12 cellular contexts compared by ENCODE assay signal in the genomic region with DNA sequence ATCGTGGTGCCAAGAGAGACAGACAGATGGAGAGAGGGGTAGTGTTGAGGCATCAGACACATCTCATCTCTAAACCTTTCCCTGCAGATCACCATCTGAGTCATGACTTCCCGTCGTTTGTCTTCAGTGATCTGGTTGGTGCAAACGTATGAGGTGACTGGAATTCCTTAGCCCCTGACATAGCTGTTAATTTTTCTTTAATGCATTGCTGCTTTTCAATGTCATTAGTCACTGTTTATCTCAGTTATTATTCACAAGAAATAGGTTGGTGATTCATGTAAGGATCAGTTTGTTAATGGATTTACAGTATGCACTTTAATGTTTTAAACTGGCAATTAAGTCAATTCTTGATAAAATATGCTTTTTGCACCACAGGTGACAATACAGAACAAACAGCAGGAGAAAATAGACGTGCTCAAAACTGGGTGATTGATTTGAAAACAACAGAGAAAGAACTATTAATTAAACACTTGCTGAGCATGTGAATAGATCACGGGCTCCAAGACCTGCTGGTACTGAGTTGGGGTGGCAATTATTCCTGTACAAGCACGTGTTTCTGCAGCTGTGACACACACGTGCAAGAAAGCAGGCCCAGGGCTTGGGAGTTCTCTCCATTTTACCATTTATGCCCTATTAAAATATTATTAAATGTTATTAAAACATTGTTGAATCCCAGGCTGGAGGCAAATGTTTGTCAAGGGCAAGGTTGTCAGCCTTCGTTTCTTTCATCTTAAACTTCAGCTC. TPM values are rescaled to one million over a fixed set of nuclear protein-coding genes. Genes with fewer than 3 reads are reported as not detected.
DNase-seq lines count a peak whose midpoint lies in the region; ATAC-seq, FAIRE-seq and TF ChIP-seq lines count a peak whose summit lies in the region.
"Had no signal": no experiment of that assay in that cellular context is flagged by ENCODE, and none has a peak within 500 bp of the region (broad histone marks: within the 10 kb centered on the region; RNA-seq: fewer than 3 reads in every experiment).

No MANE protein-coding gene starts in this region.

- H3K4me3 ChIP-seq in Loucy (ENCODE audit: low read length, poor library complexity, severe bottlenecking) = no peak overlapping the region
- no peak overlapping the region for H3K4me3 ChIP-seq in pancreas
- H3K4me3 ChIP-seq: coronary artery, psoas muscle, upper lobe of right lung had no signal

- H3K9me2 ChIP-seq in Loucy (replicated peaks; ENCODE audit: low read depth, low read length) = no peaks in the 10 kb centered on the region

- DNase-seq in GM12892 (ENCODE audit: insufficient read length) (no peak), nephron progenitor cell (no peak), osteocyte (ENCODE audit: extremely low spot score, unreplicated experiment) (no peak), pancreas (no peak), SW 1271 (lab: John Stamatoyannopoulos, UW) (no peak)
- DNase-seq: GOT3, psoas muscle, SHP77, upper lobe of right lung had no signal

- H3K9me3 Mint-ChIP-seq in activated naive CD8-positive, alpha-beta T cell (ENCODE audit: low read depth) = no peaks in the 10 kb centered on the region
- H3K9me3 Mint-ChIP-seq in nephron progenitor cell = no peaks in the 10 kb centered on the region
- no peaks in the 10 kb centered on the region for H3K9me3 Mint-ChIP-seq in osteocyte (ENCODE audit: unreplicated experiment)

- H3K36me3 ChIP-seq in Loucy (ENCODE audit: insufficient read depth, low read length) (no peaks in the 10 kb centered on the region), pancreas (no peaks in the 10 kb centered on the region)
- H3K36me3 ChIP-seq: upper lobe of right lung had no signal

- H3K4me1 ChIP-seq in Loucy (ENCODE audit: insufficient read depth, low read length, poor library complexity, severe bottlenecking) (peaks cover 53% of the 10 kb centered on the region), pancreas (no peaks in the 10 kb centered on the region)
- H3K4me1 ChIP-seq: psoas muscle, upper lobe of right lung had no signal

- no peaks in the 10 kb centered on the region for H3K36me3 Mint-ChIP-seq in activated naive CD8-positive, alpha-beta T cell
- no peaks in the 10 kb centered on the region for H3K36me3 Mint-ChIP-seq in nephron progenitor cell (ENCODE audit: low read depth)
- H3K36me3 Mint-ChIP-seq in osteocyte (ENCODE audit: unreplicated experiment) = no peaks in the 10 kb centered on the region

- no peak for ATAC-seq in pancreas
- ATAC-seq: psoas muscle, upper lobe of right lung had no signal

- H3K27me3 ChIP-seq in Loucy (ENCODE audit: insufficient read depth, low read length, poor library complexity, severe bottlenecking) = no peaks in the 10 kb centered on the region
- no peaks in the 10 kb centered on the region for H3K27me3 ChIP-seq in pancreas
- H3K27me3 ChIP-seq: upper lobe of right lung had no signal

- TF ChIP-seq CTCF in Loucy (conservative IDR thresholded peaks at IDR 0.05; ENCODE audit: low read length) (no peak), nephron progenitor cell (IDR thresholded peaks at IDR 0.05) (no peak), osteocyte (IDR thresholded peaks at IDR 0.05) (no peak), pancreas (IDR thresholded peaks at IDR 0.05) (no peak)

- WGBS in pancreas, 2 donors = 66 to 72% methylated on average over 9 of the region's 9 CpGs

- peak overlapping the region; percentile 99 for H3K4me2 ChIP-seq in Loucy (ENCODE audit: low read depth, low read length, poor library complexity, severe bottlenecking)

- intact Hi-C loops in pancreas (cut with DNase I) = no loop called here

- peaks cover 10% of the 10 kb centered on the region for H3K79me2 ChIP-seq in Loucy (ENCODE audit: insufficient read depth, low read length)

- H3F3A ChIP-seq in Loucy (ENCODE audit: low read depth) = no peaks in the 10 kb centered on the region

- H3K27me3 Mint-ChIP-seq in activated naive CD8-positive, alpha-beta T cell = no peaks in the 10 kb centered on the region
- H3K27me3 Mint-ChIP-seq in nephron progenitor cell (ENCODE audit: low read depth, poor library complexity) (no peaks in the 10 kb centered on the region), osteocyte (ENCODE audit: unreplicated experiment) (peaks cover 26% of the 10 kb centered on the region)

- peaks cover 49% of the 10 kb centered on the region for H3K4me1 Mint-ChIP-seq in activated naive CD8-positive, alpha-beta T cell (ENCODE audit: low read depth)
- H3K4me1 Mint-ChIP-seq in nephron progenitor cell (peaks cover 72% of the 10 kb centered on the region), osteocyte (ENCODE audit: unreplicated experiment) (peaks cover 7% of the 10 kb centered on the region)

- no peak overlapping the region for H3K27ac ChIP-seq in pancreas
- H3K27ac ChIP-seq: coronary artery, psoas muscle, upper lobe of right lung had no signal

- peak overlapping the region; percentile 73 for H3K4me3 Mint-ChIP-seq in activated naive CD8-positive, alpha-beta T cell
- peak overlapping the region; percentile 33 for H3K4me3 Mint-ChIP-seq in nephron progenitor cell
- H3K4me3 Mint-ChIP-seq in osteocyte (ENCODE audit: unreplicated experiment) = no peak overlapping the region

- H3K9me3 ChIP-seq in Loucy (ENCODE audit: insufficient read depth, low read depth, low read length) (no peaks in the 10 kb centered on the region), pancreas (no peaks in the 10 kb centered on the region)
- H3K9me3 ChIP-seq: psoas muscle, upper lobe of right lung had no signal

- no peaks in the 10 kb centered on the region for H4K20me1 ChIP-seq in Loucy (ENCODE audit: insufficient read depth, low read length, poor library complexity, severe bottlenecking)

- FAIRE-seq in GM12892 (lab: Jason Lieb, UNC) = peak; percentile 84
- no peak for FAIRE-seq in pancreas (lab: Jason Lieb, UNC)

- peak overlapping the region; percentile 77 for H3K27ac Mint-ChIP-seq in activated naive CD8-positive, alpha-beta T cell
- peak overlapping the region; percentile 62 for H3K27ac Mint-ChIP-seq in nephron progenitor cell
- H3K27ac Mint-ChIP-seq in osteocyte (ENCODE audit: unreplicated experiment) = no peak overlapping the region

- H3K9ac ChIP-seq in Loucy (ENCODE audit: low read depth, low read length, poor library complexity, severe bottlenecking) = peak overlapping the region; percentile 87

- no peak for TF ChIP-seq POLR2A in GM12892 (IDR thresholded peaks at IDR 0.05; ENCODE audit: low read depth, low read length)

- H2AFZ ChIP-seq in Loucy (ENCODE audit: low read length) = peak overlapping the region; percentile 44; the same call in 1 of the 2 replicates

RNA-seq across cellular contexts. Expression of a gene that starts 1.4 kb away (rescaled TPM):
- polyA plus RNA-seq in GM12892 (2012; ENCODE audit: missing spikeins) = 22.3 TPM
- total RNA-seq in osteocyte (0.60 and 1.4 TPM in 2 replicates), pancreas (1 to 10 TPM in 2 of 6 donors, under 1 TPM in 4; 0.05 to 3.3 (median 0.72) TPM)
- polyA plus RNA-seq in pancreas = under 1 TPM; 0.12 to 0.15 TPM
